ENCODE assay signal across 14 cellular contexts in the genomic region with DNA sequence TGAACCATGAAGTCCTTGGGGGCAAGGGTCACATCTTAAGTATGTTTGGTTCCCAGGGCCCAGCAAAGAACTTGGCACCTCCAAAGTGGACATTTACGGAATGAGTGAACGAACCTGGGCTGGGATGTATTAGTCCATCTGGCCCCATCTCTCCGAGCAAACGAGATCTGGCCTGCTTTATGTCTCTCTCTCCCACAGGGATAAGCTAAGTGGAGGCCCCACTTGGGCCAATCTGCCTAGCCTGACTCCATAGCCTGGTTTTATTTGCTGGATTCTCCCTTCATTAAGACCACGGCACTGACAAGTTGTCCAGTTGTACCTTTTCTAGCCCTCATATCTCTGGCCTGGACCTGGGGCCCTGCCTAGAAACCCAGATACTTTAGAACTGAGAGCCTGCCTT. TPM values are rescaled to one million over a fixed set of nuclear protein-coding genes. Genes with fewer than 3 reads are reported as not detected.
DNase-seq lines count a peak whose midpoint lies in the region; ATAC-seq and TF ChIP-seq lines count a peak whose summit lies in the region.
"Had no signal": no experiment of that assay in that cellular context is flagged by ENCODE, and none has a peak within 500 bp of the region (broad histone marks: within the 10 kb centered on the region; RNA-seq: fewer than 3 reads in every experiment).

No MANE protein-coding gene starts in this region.

- no peaks in the 10 kb centered on the region for H3K27me3 ChIP-seq in tibial artery

- no peak overlapping the region for H3K27ac Mint-ChIP-seq in activated naive CD8-positive, alpha-beta T cell
- H3K27ac Mint-ChIP-seq in activated naive CD8-positive, alpha-beta T cell treated with anti-CD3 and anti-CD28 coated beads, Interleukin-2, amount 50 U/mL, for 24 hours = no peak overlapping the region
- H3K27ac Mint-ChIP-seq in naive thymus-derived CD8-positive, alpha-beta T cell = peak overlapping the region in 1 of 10 donors; percentile 60
- H3K27ac Mint-ChIP-seq: stimulated activated naive B cell treated with anti-CD40 and anti-IgM and Interleukin-4, amounts not matched to agents 10 μg/mL and 1 μg/mL and 100 μg/mL, for 72 hours had no signal

- H3K36me3 Mint-ChIP-seq in activated naive CD8-positive, alpha-beta T cell = no peaks in the 10 kb centered on the region
- peaks cover 1% of the 10 kb centered on the region for H3K36me3 Mint-ChIP-seq in activated naive CD8-positive, alpha-beta T cell treated with anti-CD3 and anti-CD28 coated beads, Interleukin-2, amount 50 U/mL, for 24 hours (ENCODE audit: low read depth)
- H3K36me3 Mint-ChIP-seq in naive thymus-derived CD8-positive, alpha-beta T cell = peaks cover 0 to 4% (median 0%) of the 10 kb centered on the region in 3 donors

- peaks cover 5 to 74% (median 52%) of the 10 kb centered on the region in 4 donors for H3K4me1 ChIP-seq in tibial artery

- H3K4me3 Mint-ChIP-seq in activated naive CD8-positive, alpha-beta T cell = peak overlapping the region; percentile 93
- H3K4me3 Mint-ChIP-seq in activated naive CD8-positive, alpha-beta T cell treated with anti-CD3 and anti-CD28 coated beads, Interleukin-2, amount 50 U/mL, for 24 hours = no peak overlapping the region
- H3K4me3 Mint-ChIP-seq in naive thymus-derived CD8-positive, alpha-beta T cell = peak overlapping the region; percentile 85 to 96 (median 92)

- H3K36me3 ChIP-seq in tibial artery = no peaks in the 10 kb centered on the region

- H3K9me3 ChIP-seq in tibial artery = no peaks in the 10 kb centered on the region

- TF ChIP-seq CTCF in tibial artery (IDR thresholded peaks at IDR 0.05) = no peak

- ATAC-seq in activated naive CD8-positive, alpha-beta T cell treated with anti-CD3 and anti-CD28 coated beads, Interleukin-2, amount 50 U/mL, for 24 hours = no peak
- ATAC-seq in naive thymus-derived CD8-positive, alpha-beta T cell = no peak
- ATAC-seq: Right ventricle myocardium inferior; stimulated activated naive B cell treated with anti-CD40 and anti-IgM and Interleukin-4, amounts not matched to agents 10 μg/mL and 1 μg/mL and 100 μg/mL, for 72 hours had no signal

- POLR2A ChIA-PET in naive thymus-derived CD8-positive, alpha-beta T cell (lab: Charles Lee) = no interaction called here

- peaks cover 45% of the 10 kb centered on the region for H3K4me1 Mint-ChIP-seq in activated naive CD8-positive, alpha-beta T cell (ENCODE audit: low read depth)
- H3K4me1 Mint-ChIP-seq in activated naive CD8-positive, alpha-beta T cell treated with anti-CD3 and anti-CD28 coated beads, Interleukin-2, amount 50 U/mL, for 24 hours = peaks cover 34% of the 10 kb centered on the region
- H3K4me1 Mint-ChIP-seq in naive thymus-derived CD8-positive, alpha-beta T cell = peaks cover 30 to 58% (median 52%) of the 10 kb centered on the region in 4 donors

- H3K27ac ChIP-seq in angular gyrus (ENCODE audit: low read depth, low read length) = peak overlapping the region; percentile 41
- peak overlapping the region; percentile 34 to 79 for H3K27ac ChIP-seq in tibial artery

- intact Hi-C loops in tibial artery (cut with DNase I; ENCODE audit: low total_unique reads) = no loop called here

- H3K27me3 Mint-ChIP-seq in activated naive CD8-positive, alpha-beta T cell = no peaks in the 10 kb centered on the region
- H3K27me3 Mint-ChIP-seq in activated naive CD8-positive, alpha-beta T cell treated with anti-CD3 and anti-CD28 coated beads, Interleukin-2, amount 50 U/mL, for 24 hours = peaks cover 12% of the 10 kb centered on the region
- H3K27me3 Mint-ChIP-seq in naive thymus-derived CD8-positive, alpha-beta T cell = peaks cover 0 to 3% (median 0%) of the 10 kb centered on the region in 5 donors

- H3K9me3 Mint-ChIP-seq in activated naive CD8-positive, alpha-beta T cell (ENCODE audit: low read depth) = no peaks in the 10 kb centered on the region
- H3K9me3 Mint-ChIP-seq in activated naive CD8-positive, alpha-beta T cell treated with anti-CD3 and anti-CD28 coated beads, Interleukin-2, amount 50 U/mL, for 24 hours = no peaks in the 10 kb centered on the region
- H3K9me3 Mint-ChIP-seq in naive thymus-derived CD8-positive, alpha-beta T cell = no peaks in the 10 kb centered on the region
- H3K9me3 Mint-ChIP-seq: stimulated activated naive B cell treated with anti-CD40 and anti-IgM and Interleukin-4, amounts not matched to agents 10 μg/mL and 1 μg/mL and 100 μg/mL, for 72 hours had no signal

- no peak for DNase-seq in activated naive CD8-positive, alpha-beta T cell treated with anti-CD3 and anti-CD28 coated beads, Interleukin-2, amount 50 U/mL, for 24 hours
- no peak for DNase-seq in naive thymus-derived CD8-positive, alpha-beta T cell
- peak in 1 of 2 donors; percentile 33 for DNase-seq in tibial artery
- DNase-seq in cortex of kidney (lab: John Stamatoyannopoulos, UW) = no peak
- DNase-seq in HK-2 (ENCODE audit: unreplicated experiment) = no peak
- no peak for DNase-seq in NCI-H2081 treated with DMSO at 0.1 percent for 48 hours (lab: John Stamatoyannopoulos, UW)
- DNase-seq: activated CD4-positive, CD25-positive, alpha-beta regulatory T cell treated with anti-CD3 and anti-CD28 coated beads, Interleukin-2, amount 50 U/mL, for 72 hours; KBM-7; NCI-H1092 treated with DMSO at 0.1 percent for 48 hours; stimulated activated naive B cell treated with anti-CD40 and anti-IgM and Interleukin-4, amounts not matched to agents 10 μg/mL and 1 μg/mL and 100 μg/mL, for 72 hours had no signal

- peak overlapping the region; percentile 65 to 80 for H3K4me3 ChIP-seq in tibial artery
- H3K4me3 ChIP-seq: lung had no signal

RNA-seq across cellular contexts. Expression of a gene that starts 2.1 kb away (rescaled TPM):
- 1 to 10 TPM; 3.2 to 3.8 TPM for total RNA-seq in naive thymus-derived CD8-positive, alpha-beta T cell
- polyA plus RNA-seq in naive thymus-derived CD8-positive, alpha-beta T cell = 1 to 10 TPM; 2.6 to 6.9 (median 6.1) TPM
